Comparison of ENCODE assay signal across 11 cellular contexts in genomic region chr1:82464362-82464931, GRCh38.
DNase-seq lines count a peak whose midpoint lies in the region; ATAC-seq, FAIRE-seq and TF ChIP-seq lines count a peak whose summit lies in the region.
"Had no signal": no experiment of that assay in that cellular context is flagged by ENCODE, and none has a peak within 500 bp of the region (broad histone marks: within the 10 kb centered on the region; RNA-seq: fewer than 3 reads in every experiment).

No MANE protein-coding gene starts in this region.

- DNase-seq in NCI-H524 (lab: John Stamatoyannopoulos, UW) (peak; percentile 30 to 74), NCI-H524 treated with DMSO at 0.1 percent for 48 hours (lab: John Stamatoyannopoulos, UW) (no peak), kidney (peak; percentile 64), transverse colon (peak; percentile 21), natural killer cell (no peak)
- DNase-seq: naive thymus-derived CD4-positive, alpha-beta T cell had no signal

- H3K4me3 Mint-ChIP-seq in natural killer cell: no peak overlapping the region
- H3K4me3 Mint-ChIP-seq: activated naive CD4-positive, alpha-beta T cell treated with anti-CD3 and anti-CD28 coated beads, Interleukin-2, amount 50 U/mL, for 24 hours; naive thymus-derived CD4-positive, alpha-beta T cell had no signal

- no peak for FAIRE-seq in kidney (lab: Jason Lieb, UNC)
- FAIRE-seq: frontal cortex had no signal

- no peak for TF ChIP-seq EP300 in transverse colon (IDR thresholded peaks at IDR 0.05; ENCODE audit: low read depth)

- ATAC-seq in natural killer cell: no peak
- no peak for ATAC-seq in HG02678 (IDR thresholded peaks at IDR 0.05; ENCODE audit: unreplicated experiment)
- no peak for ATAC-seq in HG03521 (IDR thresholded peaks at IDR 0.05; ENCODE audit: unreplicated experiment)
- ATAC-seq: naive thymus-derived CD4-positive, alpha-beta T cell had no signal

- no peaks in the 10 kb centered on the region for H3K27me3 Mint-ChIP-seq in natural killer cell (ENCODE audit: low read depth in 2 of 2)
- H3K27me3 Mint-ChIP-seq: activated naive CD4-positive, alpha-beta T cell treated with anti-CD3 and anti-CD28 coated beads, Interleukin-2, amount 50 U/mL, for 24 hours; naive thymus-derived CD4-positive, alpha-beta T cell had no signal

- H3K36me3 ChIP-seq in kidney (ENCODE audit: control insufficient read depth in 1 of 2, insufficient read depth in 2 of 2, low read length in 2 of 2) (no peaks in the 10 kb centered on the region), transverse colon (no peaks in the 10 kb centered on the region)

- intact Hi-C loops in kidney (cut with DNase I) (no loop called here), transverse colon (cut with DNase I; ENCODE audit: low total_unique reads) (no loop called here), natural killer cell (cut with micrococcal nuclease) (no loop called here)

- H3K36me3 Mint-ChIP-seq in natural killer cell: no peaks in the 10 kb centered on the region
- H3K36me3 Mint-ChIP-seq: activated naive CD4-positive, alpha-beta T cell treated with anti-CD3 and anti-CD28 coated beads, Interleukin-2, amount 50 U/mL, for 24 hours; naive thymus-derived CD4-positive, alpha-beta T cell had no signal

- no peaks in the 10 kb centered on the region for H3K27me3 ChIP-seq in transverse colon

- 27 to 29% methylated on average over 3 of the region's 3 CpGs for WGBS in transverse colon (ENCODE audit: low coverage in 1 of 2), 2 donors

- peak overlapping the region; percentile 2; the same call in 1 of the 2 replicates for H3K27ac ChIP-seq in VCaP
- no peak overlapping the region for H3K27ac ChIP-seq in kidney (ENCODE audit: low read depth in 2 of 2, low read length in 2 of 2)
- H3K27ac ChIP-seq in transverse colon: no peak overlapping the region

- TF ChIP-seq CTCF in VCaP (conservative IDR thresholded peaks at IDR 0.05): no peak
- no peak for TF ChIP-seq CTCF in kidney (IDR thresholded peaks at IDR 0.05; ENCODE audit: borderline replicate concordance, extremely low read depth, insufficient read depth)
- TF ChIP-seq CTCF in transverse colon (IDR thresholded peaks at IDR 0.05): no peak
- no peak for TF ChIP-seq CTCF in natural killer cell (IDR thresholded peaks at IDR 0.05)

- peaks cover 0 to 3% of the 10 kb centered on the region in 2 donors for H3K4me1 ChIP-seq in kidney (ENCODE audit: control insufficient read depth in 1 of 2, insufficient read depth in 1 of 2, low read depth in 1 of 2, low read length in 2 of 2)
- H3K4me1 ChIP-seq in transverse colon: peaks cover 0 to 9% (median 2%) of the 10 kb centered on the region in 4 donors

- no peak overlapping the region for H3K27ac Mint-ChIP-seq in natural killer cell
- H3K27ac Mint-ChIP-seq: activated naive CD4-positive, alpha-beta T cell treated with anti-CD3 and anti-CD28 coated beads, Interleukin-2, amount 50 U/mL, for 24 hours; naive thymus-derived CD4-positive, alpha-beta T cell had no signal

- H3K9me3 ChIP-seq in kidney (ENCODE audit: control insufficient read depth in 1 of 2, low read length in 2 of 2): no peaks in the 10 kb centered on the region
- H3K9me3 ChIP-seq in transverse colon: no peaks in the 10 kb centered on the region

- no peak overlapping the region for H3K4me3 ChIP-seq in kidney (ENCODE audit: low read length in 2 of 2)
- H3K4me3 ChIP-seq in transverse colon: no peak overlapping the region

- H3K4me1 Mint-ChIP-seq in natural killer cell: peaks cover 0 to 5% of the 10 kb centered on the region in 2 donors
- H3K4me1 Mint-ChIP-seq: activated naive CD4-positive, alpha-beta T cell treated with anti-CD3 and anti-CD28 coated beads, Interleukin-2, amount 50 U/mL, for 24 hours; naive thymus-derived CD4-positive, alpha-beta T cell had no signal

- H3K9ac ChIP-seq in kidney (ENCODE audit: low read length in 2 of 2): no peak overlapping the region

- peaks cover 2 to 11% of the 10 kb centered on the region in 2 donors for H3K9me3 Mint-ChIP-seq in natural killer cell
- H3K9me3 Mint-ChIP-seq: activated naive CD4-positive, alpha-beta T cell treated with anti-CD3 and anti-CD28 coated beads, Interleukin-2, amount 50 U/mL, for 24 hours; naive thymus-derived CD4-positive, alpha-beta T cell had no signal

- TF ChIP-seq POLR2A in transverse colon (IDR thresholded peaks at IDR 0.05): no peak

- in situ Hi-C loops in transverse colon (cut with MboI; ENCODE audit: low pct_ligation_motif_present in 1 of 4, low pct_unique_long_range_greater_than_20kb in 1 of 4, low sequenced_read_pairs in 3 of 4): no loop called here

Comparison
In these comparisons a context has a peak if more than half of its experiments do, and no peak if none do; other contexts are left out.
1. DNase-seq: peak in NCI-H524 (2 of 2), kidney (single experiment) and transverse colon (single experiment); none in NCI-H524 treated with DMSO at 0.1 percent for 48 hours (single experiment) and natural killer cell (single experiment).